Comparison of ENCODE assay signal across 9 cellular contexts in genomic region chr5:7878381-7878873, GRCh38. TPM values are rescaled to one million over a fixed set of nuclear protein-coding genes. Genes with fewer than 3 reads are reported as not detected.
A peak's percentile ranks its signal among the peaks of the same experiment; 100 is the strongest.
DNase-seq lines count a peak whose midpoint lies in the region; ATAC-seq and TF ChIP-seq lines count a peak whose summit lies in the region.
"Had no signal": no experiment of that assay in that cellular context is flagged by ENCODE, and none has a peak within 500 bp of the region (broad histone marks: within the 10 kb centered on the region; RNA-seq: fewer than 3 reads in every experiment).

No MANE protein-coding gene starts in this region.

- DNase-seq in activated T-cell treated with anti-CD3 and anti-CD28 coated beads, Interleukin-2, amount 50 U/mL, for 24 hours = no peak
- no peak for DNase-seq in activated T-cell treated with anti-CD3 and anti-CD28 coated beads, Interleukin-2, amount 50 U/mL, for 1 hour
- no peak for DNase-seq in T-helper 17 cell
- no peak for DNase-seq in omental fat pad (ENCODE audit: low spot score)
- DNase-seq in stimulated activated CD4-positive, alpha-beta T cell treated with anti-CD3 and anti-CD28 coated beads, Interleukin-2, amount 100 ng/mL, for 48 hours = no peak
- no peak for DNase-seq in glutamatergic neuron
- DNase-seq in DMS153 treated with DMSO at 0.1 percent for 48 hours (lab: John Stamatoyannopoulos, UW; ENCODE audit: unreplicated experiment) = no peak
- DNase-seq: psoas muscle had no signal

- no peaks in the 10 kb centered on the region for H3K9me3 Mint-ChIP-seq in activated T-cell treated with anti-CD3 and anti-CD28 coated beads, Interleukin-2, amount 50 U/mL, for 24 hours
- H3K9me3 Mint-ChIP-seq in glutamatergic neuron (ENCODE audit: unreplicated experiment) = no peaks in the 10 kb centered on the region

- ATAC-seq in HG03025 (IDR thresholded peaks at IDR 0.05; ENCODE audit: low FRiP score, unreplicated experiment) (peak; percentile 94), T-helper 17 cell (no peak), omental fat pad (ENCODE audit: low FRiP score) (peak; percentile 92)

- peak overlapping the region; percentile 87 for H3K27ac Mint-ChIP-seq in activated T-cell treated with anti-CD3 and anti-CD28 coated beads, Interleukin-2, amount 50 U/mL, for 24 hours
- H3K27ac Mint-ChIP-seq in T-helper 17 cell (peak overlapping the region; percentile 85), glutamatergic neuron (ENCODE audit: unreplicated experiment) (no peak overlapping the region)

- H3K9me3 ChIP-seq in T-helper 17 cell (ENCODE audit: control insufficient read depth, low read length, poor library complexity, severe bottlenecking) = no peaks in the 10 kb centered on the region
- H3K9me3 ChIP-seq: psoas muscle had no signal

- H3K4me3 Mint-ChIP-seq in activated T-cell treated with anti-CD3 and anti-CD28 coated beads, Interleukin-2, amount 50 U/mL, for 24 hours = no peak overlapping the region
- H3K4me3 Mint-ChIP-seq in T-helper 17 cell (no peak overlapping the region), glutamatergic neuron (ENCODE audit: unreplicated experiment) (no peak overlapping the region)

- no peaks in the 10 kb centered on the region for H3K27me3 Mint-ChIP-seq in activated T-cell treated with anti-CD3 and anti-CD28 coated beads, Interleukin-2, amount 50 U/mL, for 24 hours
- no peaks in the 10 kb centered on the region for H3K27me3 Mint-ChIP-seq in T-helper 17 cell
- H3K27me3 Mint-ChIP-seq in glutamatergic neuron (ENCODE audit: unreplicated experiment) = no peaks in the 10 kb centered on the region

- H3K36me3 Mint-ChIP-seq in activated T-cell treated with anti-CD3 and anti-CD28 coated beads, Interleukin-2, amount 50 U/mL, for 24 hours (ENCODE audit: low read depth) = peaks cover 100% of the 10 kb centered on the region
- peaks cover 20% of the 10 kb centered on the region for H3K36me3 Mint-ChIP-seq in T-helper 17 cell (ENCODE audit: low read depth)
- no peaks in the 10 kb centered on the region for H3K36me3 Mint-ChIP-seq in glutamatergic neuron (ENCODE audit: unreplicated experiment)

- TF ChIP-seq CTCF in omental fat pad (IDR thresholded peaks at IDR 0.05) (no peak), glutamatergic neuron (IDR thresholded peaks at IDR 0.05; ENCODE audit: partially characterized antibody, unreplicated experiment) (no peak)

- peaks cover 70% of the 10 kb centered on the region for H3K4me1 Mint-ChIP-seq in activated T-cell treated with anti-CD3 and anti-CD28 coated beads, Interleukin-2, amount 50 U/mL, for 24 hours (ENCODE audit: low read depth)
- H3K4me1 Mint-ChIP-seq in T-helper 17 cell (peaks cover 44% of the 10 kb centered on the region), glutamatergic neuron (ENCODE audit: low read depth, unreplicated experiment) (peaks cover 13% of the 10 kb centered on the region)

RNA-seq across cellular contexts. Expression of gene MTRR, which starts 9.5 kb away (rescaled TPM):
- 100 to 1,000 TPM; 101 to 106 TPM for total RNA-seq in T-helper 17 cell
- 10 to 100 TPM; 35.6 to 83.3 (median 43.0) TPM for total RNA-seq in omental fat pad
- total RNA-seq in glutamatergic neuron (ENCODE audit: unreplicated experiment) = 37.9 TPM

RNA-seq across cellular contexts. Expression of gene FASTKD3, which starts 9.6 kb away (rescaled TPM):
- 1 to 10 TPM; 4.9 to 5.5 TPM for total RNA-seq in T-helper 17 cell
- total RNA-seq in omental fat pad = 10 to 100 TPM in 2 of 4 donors, 1 to 10 TPM in 2; 4.5 to 17.8 (median 10.3) TPM
- 7.4 TPM for total RNA-seq in glutamatergic neuron (ENCODE audit: unreplicated experiment)

RNA-seq across cellular contexts. Expression of gene CFAP90, which starts 27.5 kb away (rescaled TPM):
- total RNA-seq in T-helper 17 cell = not detected
- under 1 TPM in 1 of 4 donors, not detected in 3; 0.88 TPM for total RNA-seq in omental fat pad
- not detected for total RNA-seq in glutamatergic neuron (ENCODE audit: unreplicated experiment)
- total RNA-seq: psoas muscle had no signal
